18 cellular contexts compared by ENCODE assay signal in genomic region chr2:35468271-35468670, GRCh38.
DNase-seq lines count a peak whose midpoint lies in the region; FAIRE-seq and TF ChIP-seq lines count a peak whose summit lies in the region.
"Had no signal": no experiment of that assay in that cellular context is flagged by ENCODE, and none has a peak within 500 bp of the region (broad histone marks: within the 10 kb centered on the region; RNA-seq: fewer than 3 reads in every experiment).

No MANE protein-coding gene starts in this region.

- dilution Hi-C loops in endothelial cell of umbilical vein (cut with MboI; ENCODE audit: extremely low pct_ligation_motif_present, low sequenced_read_pairs), result no loop called here

- no peak overlapping the region for H4K91ac ChIP-seq in H9 (ENCODE audit: insufficient read length, low read depth, low read length)

- H3K9me1 ChIP-seq in endothelial cell of umbilical vein (replicated peaks; ENCODE audit: control insufficient read depth, extremely low read depth, insufficient read depth, low read length), result no peaks in the 10 kb centered on the region

- no peak overlapping the region for H3T11ph ChIP-seq in H9 (ENCODE audit: low read length)

- H3K9me3 ChIP-seq in H9 (ENCODE audit: control insufficient read depth, low read depth, low read length) (no peaks in the 10 kb centered on the region), endothelial cell of umbilical vein (replicated peaks; ENCODE audit: control insufficient read depth, insufficient read depth, low read length) (no peaks in the 10 kb centered on the region)
- H3K9me3 ChIP-seq: BE2C had no signal

- peaks cover 5 to 6% of the 10 kb centered on the region in 2 experiments; a peak in 3 of 4 replicates for H3K4me1 Mint-ChIP-seq in H9
- H3K4me1 Mint-ChIP-seq: CD4-positive, alpha-beta memory T cell had no signal

- no peak overlapping the region for H2BK12ac ChIP-seq in H9 (ENCODE audit: insufficient read length, low read depth, low read length)

- H2AK5ac ChIP-seq in H9 (ENCODE audit: insufficient read length, low read length), result no peak overlapping the region

- CTCF ChIA-PET in endothelial cell of umbilical vein (lab: Charles Lee), result interaction anchor here (0.8 to 1.7 kb wide), 2 partner anchors 13 to 57 kb away, joined by 3 to 6 read pairs; no protein-coding TSS in a partner anchor

- H3K4me3 Mint-ChIP-seq in H9, result no peak overlapping the region
- H3K4me3 Mint-ChIP-seq: CD4-positive, alpha-beta memory T cell had no signal

- H2AFZ ChIP-seq in H9 (ENCODE audit: low read length), result no peak overlapping the region
- no peak overlapping the region for H2AFZ ChIP-seq in endothelial cell of umbilical vein (ENCODE audit: low read depth, low read length)

- TF ChIP-seq CTCF in H9 (conservative IDR thresholded peaks at IDR 0.05) (no peak), endothelial cell of umbilical vein (IDR thresholded peaks at IDR 0.05; ENCODE audit: extremely low read depth in 1 of 2, insufficient read depth in 1 of 2, low read depth in 1 of 2, low read length in 2 of 2) (no peak)

- no peaks in the 10 kb centered on the region for H3K79me1 ChIP-seq in H9 (ENCODE audit: insufficient read depth, low read depth, low read length, poor library complexity, severe bottlenecking)

- no peaks in the 10 kb centered on the region for H3K27me3 Mint-ChIP-seq in H9 (ENCODE audit: low read depth)
- H3K27me3 Mint-ChIP-seq: CD4-positive, alpha-beta memory T cell had no signal

- peak; percentile 50 for FAIRE-seq in endothelial cell of umbilical vein (lab: Jason Lieb, UNC)
- FAIRE-seq: D721Med, K562 had no signal

- no peak overlapping the region for H2BK20ac ChIP-seq in H9 (ENCODE audit: low read depth, low read length, poor library complexity, severe bottlenecking)

- DNase-seq in H9 (no peak), T1000 (lab: John Stamatoyannopoulos, UW) (peak; percentile 13), endothelial cell of umbilical vein (ENCODE audit: low read depth, low spot score) (no peak), stromal cell of bone marrow (ENCODE audit: low read depth) (peak; percentile 16), GF-D8 (lab: John Stamatoyannopoulos, UW) (no peak)
- no peak for DNase-seq in activated CD8-positive, alpha-beta memory T cell treated with anti-CD3 and anti-CD28 coated beads for 24 hours
- no peak for DNase-seq in activated CD4-positive, alpha-beta T cell treated with anti-CD3 and anti-CD28 coated beads for 4 hours
- DNase-seq: BE2C; CD4-positive, alpha-beta memory T cell; DMS79; HCEC 1CT; MV-4-11; NCI-H1436; NCI-H226; NCI-H524 treated with DMSO at 0.1 percent for 48 hours; SHP77 had no signal

- no peaks in the 10 kb centered on the region for H3K36me3 Mint-ChIP-seq in H9 (ENCODE audit: insufficient read depth in 1 of 3, low read depth in 3 of 3)
- H3K36me3 Mint-ChIP-seq: CD4-positive, alpha-beta memory T cell had no signal

- no peak overlapping the region for H2BK120ac ChIP-seq in H9 (ENCODE audit: low read depth, low read length, poor library complexity, severe bottlenecking)

- WGBS in H9 (ENCODE audit: extremely low coverage, insufficient read length, low lambda C conversion rate), result no CpG with 5 or more reads among the region's 3 CpGs

- H3K27ac Mint-ChIP-seq in H9, result peak overlapping the region in 2 of 3 experiments; percentile 22 to 44; a peak in 3 of 7 replicates
- H3K27ac Mint-ChIP-seq: CD4-positive, alpha-beta memory T cell had no signal

- POLR2A ChIA-PET in endothelial cell of umbilical vein (lab: Charles Lee), result no interaction called here

- no peak for TF ChIP-seq POLR2A in endothelial cell of umbilical vein (IDR thresholded peaks at IDR 0.05; ENCODE audit: low read depth, low read length)

- H3K4me1 ChIP-seq in H9 (ENCODE audit: insufficient read depth, low read length), result no peaks in the 10 kb centered on the region
- H3K4me1 ChIP-seq in endothelial cell of umbilical vein (ENCODE audit: control insufficient read depth, extremely low read depth, insufficient read depth, low read length), result peaks cover 10% of the 10 kb centered on the region
- H3K4me1 ChIP-seq: BE2C had no signal

- no peaks in the 10 kb centered on the region for H4K20me1 ChIP-seq in H9 (ENCODE audit: control insufficient read depth, insufficient read depth, insufficient read length)
- no peaks in the 10 kb centered on the region for H4K20me1 ChIP-seq in endothelial cell of umbilical vein (replicated peaks; ENCODE audit: control insufficient read depth, extremely low read depth, insufficient read depth, low read length)

- H3K14ac ChIP-seq in H9 (ENCODE audit: insufficient read depth, low read length), result no peak overlapping the region

- H3K9me3 Mint-ChIP-seq in H9, result no peaks in the 10 kb centered on the region

- H2BK15ac ChIP-seq in H9 (ENCODE audit: low read depth, low read length), result no peak overlapping the region

- no peak overlapping the region for H3K27ac ChIP-seq in H9 (ENCODE audit: insufficient read length, low read depth, low read length)
- no peak overlapping the region for H3K27ac ChIP-seq in endothelial cell of umbilical vein (ENCODE audit: insufficient read depth, low read depth, low read length)

- BruUV-seq in endothelial cell of umbilical vein (replicated peaks; lab: Mats Ljungman, UMichigan), result no TSS peak

- no peak overlapping the region for H3K23ac ChIP-seq in H9 (ENCODE audit: insufficient read length, low read depth, low read length)

- no peaks in the 10 kb centered on the region for H3K36me3 ChIP-seq in endothelial cell of umbilical vein (ENCODE audit: control insufficient read depth in 2 of 2, extremely low read depth in 1 of 2, insufficient read depth in 2 of 2, low read length in 2 of 2)
- H3K36me3 ChIP-seq: BE2C had no signal

- H3K4me2 ChIP-seq in H9 (ENCODE audit: insufficient read depth, insufficient read length, low read length) (no peak overlapping the region), endothelial cell of umbilical vein (ENCODE audit: insufficient read depth, low read length) (peak overlapping the region; percentile 24)

- no peaks in the 10 kb centered on the region for H3K23me2 ChIP-seq in H9 (ENCODE audit: insufficient read length, low read depth, low read length, poor library complexity, severe bottlenecking)

- H3K9ac ChIP-seq in H9 (ENCODE audit: extremely low read depth, insufficient read length, low read length) (no peak overlapping the region), endothelial cell of umbilical vein (replicated peaks; ENCODE audit: extremely low read depth, insufficient read depth, low read length) (no peak overlapping the region)

- no peak overlapping the region for H3K4ac ChIP-seq in H9 (ENCODE audit: low read depth, low read length)

- intact Hi-C loops in endothelial cell of umbilical vein (cut with micrococcal nuclease), result no loop called here

- H3K56ac ChIP-seq in H9 (ENCODE audit: insufficient read length, low read depth, low read length), result no peak overlapping the region

- H3K27me3 ChIP-seq in H9 (ENCODE audit: insufficient read depth, low read length), result no peaks in the 10 kb centered on the region
- H3K27me3 ChIP-seq in endothelial cell of umbilical vein (ENCODE audit: control insufficient read depth in 2 of 2, insufficient read depth in 2 of 2, low read length in 2 of 2), result no peaks in the 10 kb centered on the region
- H3K27me3 ChIP-seq: BE2C had no signal

- H3K18ac ChIP-seq in H9 (ENCODE audit: insufficient read length, low read depth, low read length), result no peak overlapping the region

- no peak overlapping the region for H2BK5ac ChIP-seq in H9 (ENCODE audit: insufficient read length, low read length)

- H3K79me2 ChIP-seq in H9 (ENCODE audit: insufficient read depth, low read length) (no peaks in the 10 kb centered on the region), endothelial cell of umbilical vein (ENCODE audit: control insufficient read depth, insufficient read depth, low read length) (no peaks in the 10 kb centered on the region)

- no peak overlapping the region for H4K5ac ChIP-seq in H9 (ENCODE audit: insufficient read length, low read depth, low read length)

- no peak overlapping the region for H3K4me3 ChIP-seq in endothelial cell of umbilical vein (replicated peaks in 1 of 3; ENCODE audit: insufficient read depth in 1 of 3, low read depth in 1 of 3, low read length in 3 of 3)
- H3K4me3 ChIP-seq: K562 had no signal

- H4K8ac ChIP-seq in H9 (replicated peaks; ENCODE audit: insufficient read length, low read depth, low read length), result no peak overlapping the region

TF ChIP-seq in endothelial cell of umbilical vein, 7 proteins besides CTCF, POLR2A, EP300 and RAD21:
- TF ChIP-seq FOS (IDR thresholded peaks at IDR 0.05; ENCODE audit: borderline replicate concordance, insufficient read depth, low read length) (no peak), POLR2AphosphoS5 (IDR thresholded peaks at IDR 0.05; ENCODE audit: insufficient read depth, low read depth, low read length) (no peak), MYC (IDR thresholded peaks at IDR 0.05; ENCODE audit: low read depth, low read length) (no peak), JUN (IDR thresholded peaks at IDR 0.05; ENCODE audit: borderline replicate concordance, insufficient read depth, insufficient read length, low read depth) (no peak), EZH2 (IDR thresholded peaks at IDR 0.05; ENCODE audit: borderline replicate concordance, low read depth, low read length, severe bottlenecking) (no peak), MAX (IDR thresholded peaks at IDR 0.05; ENCODE audit: insufficient read depth, insufficient read length) (no peak), GATA2 (IDR thresholded peaks at IDR 0.05; ENCODE audit: insufficient read depth, insufficient read length, low read depth, low read length) (no peak)

Comparison
In these comparisons a context has a peak if more than half of its experiments do, and no peak if none do; other contexts are left out.
1. DNase-seq: peak in T1000 (single experiment) and stromal cell of bone marrow (single experiment); none in H9 (single experiment), endothelial cell of umbilical vein (single experiment), GF-D8 (single experiment), activated CD8-positive, alpha-beta memory T cell treated with anti-CD3 and anti-CD28 coated beads for 24 hours (single experiment) and activated CD4-positive, alpha-beta T cell treated with anti-CD3 and anti-CD28 coated beads for 4 hours (0 of 2).